Comparison of ENCODE assay signal across 10 cellular contexts in genomic region chr16:2206780-2207433, GRCh38. TPM values are rescaled to one million over a fixed set of nuclear protein-coding genes. Genes with fewer than 3 reads are reported as not detected.
DNase-seq lines count a peak whose midpoint lies in the region; ATAC-seq and TF ChIP-seq lines count a peak whose summit lies in the region.
"Had no signal": no experiment of that assay in that cellular context is flagged by ENCODE, and none has a peak within 500 bp of the region (broad histone marks: within the 10 kb centered on the region; RNA-seq: fewer than 3 reads in every experiment).

No MANE protein-coding gene starts in this region.

- H3K27me3 Mint-ChIP-seq in activated T-helper 17 cell treated with anti-CD3 and anti-CD28 coated beads, Interleukin-2, amount 50 U/mL, for 72 hours, result no peaks in the 10 kb centered on the region
- H3K27me3 Mint-ChIP-seq in nephron (ENCODE audit: low read depth), result peaks cover 4% of the 10 kb centered on the region

- no peak for ATAC-seq in activated T-helper 17 cell treated with anti-CD3 and anti-CD28 coated beads, Interleukin-2, amount 50 U/mL, for 72 hours (replicated peaks)
- no peak for ATAC-seq in HG02588 (IDR thresholded peaks at IDR 0.05; ENCODE audit: unreplicated experiment)
- no peak for ATAC-seq in GM18519 (IDR thresholded peaks at IDR 0.05; ENCODE audit: low FRiP score, unreplicated experiment)

- no peak for TF ChIP-seq CTCF in nephron (IDR thresholded peaks at IDR 0.05; ENCODE audit: unreplicated experiment in 3 of 3)

- no peak overlapping the region for H3K27ac Mint-ChIP-seq in activated T-helper 17 cell treated with anti-CD3 and anti-CD28 coated beads, Interleukin-2, amount 50 U/mL, for 72 hours
- H3K27ac Mint-ChIP-seq in nephron, result peak overlapping the region in 2 of 3 experiments; percentile 39 to 68

- H3K36me3 Mint-ChIP-seq in activated T-helper 17 cell treated with anti-CD3 and anti-CD28 coated beads, Interleukin-2, amount 50 U/mL, for 72 hours (ENCODE audit: low read depth), result peaks cover 29% of the 10 kb centered on the region
- H3K36me3 Mint-ChIP-seq in nephron (ENCODE audit: low read depth), result peaks cover 10% of the 10 kb centered on the region

- peak overlapping the region; percentile 80 for H3K4me3 Mint-ChIP-seq in activated T-helper 17 cell treated with anti-CD3 and anti-CD28 coated beads, Interleukin-2, amount 50 U/mL, for 72 hours
- peak overlapping the region; percentile 82 to 88 (median 84) for H3K4me3 Mint-ChIP-seq in nephron

- H3K4me1 Mint-ChIP-seq in activated T-helper 17 cell treated with anti-CD3 and anti-CD28 coated beads, Interleukin-2, amount 50 U/mL, for 72 hours, result peaks cover 14% of the 10 kb centered on the region
- H3K4me1 Mint-ChIP-seq in nephron, result peaks cover 23% of the 10 kb centered on the region

- H3K4me3 ChIP-seq in Jurkat, Clone E6-1 (ENCODE audit: low read length), result peak overlapping the region; percentile 88

- no peaks in the 10 kb centered on the region for H3K9me3 Mint-ChIP-seq in activated T-helper 17 cell treated with anti-CD3 and anti-CD28 coated beads, Interleukin-2, amount 50 U/mL, for 72 hours
- H3K9me3 Mint-ChIP-seq in nephron, result no peaks in the 10 kb centered on the region

- DNase-seq in NCI-H2107 treated with DMSO at 0.1 percent for 48 hours (lab: John Stamatoyannopoulos, UW; ENCODE audit: unreplicated experiment) (peak; percentile 19), NCI-H2107 (lab: John Stamatoyannopoulos, UW) (no peak), activated gamma-delta T cell (lab: John Stamatoyannopoulos, UW) (no peak)
- no peak for DNase-seq in Jurkat, Clone E6-1 (ENCODE audit: low read depth, low spot score)
- DNase-seq: GOT3, NCI-H510A had no signal

RNA-seq across cellular contexts. Expression of gene MLST8, which starts 1.7 kb away (rescaled TPM):
- polyA plus RNA-seq in Jurkat, Clone E6-1 (2012; ENCODE audit: insufficient read depth, insufficient read length), result 102 TPM
- total RNA-seq in activated T-helper 17 cell treated with anti-CD3 and anti-CD28 coated beads, Interleukin-2, amount 50 U/mL, for 72 hours, result 10 to 100 TPM; 33.4 to 48.8 TPM

RNA-seq across cellular contexts. Expression of gene BRICD5, which starts 3.8 kb away (rescaled TPM):
- 16.5 TPM for polyA plus RNA-seq in Jurkat, Clone E6-1 (2012; ENCODE audit: insufficient read depth, insufficient read length)
- total RNA-seq in activated T-helper 17 cell treated with anti-CD3 and anti-CD28 coated beads, Interleukin-2, amount 50 U/mL, for 72 hours, result 1 to 10 TPM; 6.9 to 8.9 TPM

RNA-seq across cellular contexts. Expression of gene PGP, which starts 7.7 kb away (rescaled TPM):
- polyA plus RNA-seq in Jurkat, Clone E6-1 (2012; ENCODE audit: insufficient read depth, insufficient read length), result 33.2 TPM
- 10 to 100 TPM; 11.6 to 21.6 TPM for total RNA-seq in activated T-helper 17 cell treated with anti-CD3 and anti-CD28 coated beads, Interleukin-2, amount 50 U/mL, for 72 hours

RNA-seq across cellular contexts. Expression of gene CASKIN1, which starts 10.5 kb away (rescaled TPM):
- 3.2 TPM for polyA plus RNA-seq in Jurkat, Clone E6-1 (2012; ENCODE audit: insufficient read depth, insufficient read length)
- total RNA-seq in activated T-helper 17 cell treated with anti-CD3 and anti-CD28 coated beads, Interleukin-2, amount 50 U/mL, for 72 hours, result 1 to 10 TPM in 1 of 2 donors, under 1 TPM in 1; 0.78 to 6.6 TPM

RNA-seq across cellular contexts. Expression of gene E4F1, which starts 16.5 kb away (rescaled TPM):
- polyA plus RNA-seq in Jurkat, Clone E6-1 (2012; ENCODE audit: insufficient read depth, insufficient read length), result 27.3 TPM
- total RNA-seq in activated T-helper 17 cell treated with anti-CD3 and anti-CD28 coated beads, Interleukin-2, amount 50 U/mL, for 72 hours, result 10 to 100 TPM; 20.1 to 22.8 TPM
